15 cellular contexts compared by ENCODE assay signal in the genomic region with DNA sequence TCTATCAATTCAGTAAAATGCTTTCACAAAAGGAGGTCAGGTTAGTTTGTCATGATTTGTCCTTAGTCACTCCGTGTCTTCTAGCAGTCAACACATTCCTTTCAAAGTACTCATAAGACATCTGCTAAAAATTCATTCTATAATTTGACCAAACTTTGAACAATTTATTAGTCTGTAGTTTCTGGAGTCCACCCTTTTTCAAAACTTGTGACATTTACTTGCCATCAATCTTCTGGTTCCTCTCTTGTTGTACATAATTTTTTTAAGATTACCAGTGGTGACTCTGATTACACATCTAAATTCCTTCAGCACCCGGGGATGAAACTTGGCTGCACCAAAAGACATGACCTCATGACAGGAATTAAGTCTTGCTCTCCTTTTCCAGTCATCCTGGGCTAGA.
DNase-seq lines count a peak whose midpoint lies in the region; ATAC-seq and TF ChIP-seq lines count a peak whose summit lies in the region.
"Had no signal": no experiment of that assay in that cellular context is flagged by ENCODE, and none has a peak within 500 bp of the region (broad histone marks: within the 10 kb centered on the region; RNA-seq: fewer than 3 reads in every experiment).

No MANE protein-coding gene starts in this region.

- H3K27me3 ChIP-seq in GM23248 (replicated peaks; ENCODE audit: insufficient read depth) = no peaks in the 10 kb centered on the region
- H3K27me3 ChIP-seq in ascending aorta = no peaks in the 10 kb centered on the region
- H3K27me3 ChIP-seq in skeletal muscle satellite cell (ENCODE audit: control insufficient read depth, insufficient read depth, low read length) = no peaks in the 10 kb centered on the region
- H3K27me3 ChIP-seq: adrenal gland had no signal

- H3K4me3 ChIP-seq in GM23248 = no peak overlapping the region
- H3K4me3 ChIP-seq in ascending aorta = no peak overlapping the region
- H3K4me3 ChIP-seq in foreskin fibroblast (ENCODE audit: low read depth in 1 of 2, low read length in 2 of 2) = no peak overlapping the region
- no peak overlapping the region for H3K4me3 ChIP-seq in skeletal muscle satellite cell (ENCODE audit: low read length)
- H3K4me3 ChIP-seq: adrenal gland had no signal

- H3K9ac ChIP-seq in GM23248 (no peak overlapping the region), skeletal muscle satellite cell (ENCODE audit: low read depth, low read length) (no peak overlapping the region)

- DNase-seq in GM23248 (peak; percentile 48), ascending aorta (ENCODE audit: low spot score in 2 of 2) (no peak), foreskin fibroblast (peak; percentile 16 to 60), GM20000 (ENCODE audit: low spot score) (no peak), RPMI8226 (no peak)
- DNase-seq: activated CD4-positive, alpha-beta memory T cell treated with anti-CD3 and anti-CD28 coated beads, Interleukin-2, amount 10 ng/mL, durations not matched to agents 7 days and 5 days; CD4-positive, alpha-beta memory T cell; EL; immature natural killer cell; NCI-H1417 had no signal

- in situ Hi-C loops in GM23248 (cut with MboI) = no loop called here

- H3K4me2 ChIP-seq in GM23248 (ENCODE audit: unreplicated experiment) (no peak overlapping the region), skeletal muscle satellite cell (ENCODE audit: low read length) (peak overlapping the region; percentile 29)

- H4K20me1 ChIP-seq in GM23248 (ENCODE audit: insufficient read depth) = no peaks in the 10 kb centered on the region

- peaks cover 4% of the 10 kb centered on the region; the same call in 1 of the 2 replicates for H3K4me1 ChIP-seq in GM23248 (ENCODE audit: insufficient read depth)
- peaks cover 0 to 14% of the 10 kb centered on the region in 2 donors for H3K4me1 ChIP-seq in ascending aorta
- peaks cover 18% of the 10 kb centered on the region for H3K4me1 ChIP-seq in skeletal muscle satellite cell (ENCODE audit: control insufficient read depth, insufficient read depth, low read length)
- H3K4me1 ChIP-seq: adrenal gland had no signal

- no peak overlapping the region for H3K27ac ChIP-seq in GM23248
- peak overlapping the region; percentile 7 to 32 for H3K27ac ChIP-seq in ascending aorta
- H3K27ac ChIP-seq: adrenal gland had no signal

- no peaks in the 10 kb centered on the region for H3K36me3 ChIP-seq in GM23248 (ENCODE audit: low read depth)
- H3K36me3 ChIP-seq in ascending aorta = no peaks in the 10 kb centered on the region
- H3K36me3 ChIP-seq in skeletal muscle satellite cell (ENCODE audit: insufficient read depth, low read length) = no peaks in the 10 kb centered on the region
- H3K36me3 ChIP-seq: adrenal gland had no signal

- ATAC-seq in HG02938 (IDR thresholded peaks at IDR 0.05; ENCODE audit: unreplicated experiment) (no peak), HG02610 (IDR thresholded peaks at IDR 0.05; ENCODE audit: unreplicated experiment) (no peak)
- ATAC-seq: activated T-helper 17 cell treated with anti-CD3 and anti-CD28 coated beads, Interleukin-2, amount 50 U/mL, for 72 hours had no signal

- no peak overlapping the region for H2AFZ ChIP-seq in GM23248

- H3K9me3 ChIP-seq in GM23248 (ENCODE audit: low read depth) (no peaks in the 10 kb centered on the region), ascending aorta (no peaks in the 10 kb centered on the region), skeletal muscle satellite cell (replicated peaks; ENCODE audit: low read length) (no peaks in the 10 kb centered on the region)
- H3K9me3 ChIP-seq: adrenal gland had no signal

- H3K79me2 ChIP-seq in GM23248 (ENCODE audit: insufficient read depth) = no peaks in the 10 kb centered on the region

- H3F3A ChIP-seq in GM23248 (ENCODE audit: insufficient read depth) = no peaks in the 10 kb centered on the region

- H3K9me2 ChIP-seq in GM23248 (ENCODE audit: insufficient read depth) = no peaks in the 10 kb centered on the region

- intact Hi-C loops in ascending aorta (cut with DNase I) = loop anchor here (1.0 to 10.0 kb wide), 2 partner anchors 142 to 950 kb away; no protein-coding TSS in a partner anchor

- TF ChIP-seq CTCF in ascending aorta (IDR thresholded peaks at IDR 0.05) = no peak
- TF ChIP-seq CTCF in foreskin fibroblast (IDR thresholded peaks at IDR 0.05; ENCODE audit: low read depth, low read length) = no peak
- no peak for TF ChIP-seq CTCF in GM20000 (IDR thresholded peaks at IDR 0.05; ENCODE audit: extremely low read depth, missing control alignments)

- 0% methylated on average over 2 of the region's 2 CpGs for WGBS in GM23248 (ENCODE audit: low coverage in 1 of 2, low lambda C conversion rate in 2 of 2, missing lambda C conversion rate in 2 of 2), 2 experiments

Comparison
In these comparisons a context has a peak if more than half of its experiments do, and no peak if none do; other contexts are left out.
1. DNase-seq: peak in GM23248 (single experiment) and foreskin fibroblast (2 of 2); none in ascending aorta (0 of 2), GM20000 (single experiment) and RPMI8226 (single experiment).